Comparison of ENCODE assay signal across 13 cellular contexts in the genomic region with DNA sequence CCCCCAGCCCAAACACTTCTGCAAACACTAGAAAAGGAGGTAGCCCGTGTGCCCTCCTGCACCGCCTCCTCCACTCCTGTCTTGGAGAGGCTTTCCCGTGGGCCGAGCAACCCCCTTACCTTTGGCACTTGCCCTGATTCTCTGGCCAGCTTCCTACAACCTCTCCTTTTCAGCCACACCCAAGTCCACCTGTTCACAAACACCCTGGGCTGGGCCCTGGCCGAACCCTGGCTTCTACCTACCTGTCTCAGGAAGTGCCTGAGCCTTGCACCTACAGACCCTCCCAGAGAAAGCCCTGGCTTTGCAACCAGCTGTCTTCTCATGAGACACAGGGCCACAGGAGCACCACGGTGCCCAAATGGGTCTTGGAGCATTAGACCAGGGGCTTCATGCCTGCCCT. TPM values are rescaled to one million over a fixed set of nuclear protein-coding genes. Genes with fewer than 3 reads are reported as not detected.
DNase-seq lines count a peak whose midpoint lies in the region; ATAC-seq, FAIRE-seq and TF ChIP-seq lines count a peak whose summit lies in the region.
"Had no signal": no experiment of that assay in that cellular context is flagged by ENCODE, and none has a peak within 500 bp of the region (broad histone marks: within the 10 kb centered on the region; RNA-seq: fewer than 3 reads in every experiment).

No MANE protein-coding gene starts in this region.

- peak overlapping the region; percentile 53; the same call in 1 of the 2 replicates for H4K8ac ChIP-seq in H1 (ENCODE audit: extremely low read depth, insufficient read depth, low read length)

- H3K9me3 Mint-ChIP-seq in activated T-cell treated with anti-CD3 and anti-CD28 coated beads, Interleukin-2, amount 50 U/mL, for 72 hours: no peaks in the 10 kb centered on the region
- H3K9me3 Mint-ChIP-seq in stimulated activated naive B cell treated with anti-CD40 and anti-IgM and Interleukin-4, amounts not matched to agents 10 μg/mL and 1 μg/mL and 100 μg/mL, for 72 hours: no peaks in the 10 kb centered on the region

- no peaks in the 10 kb centered on the region for H3K79me1 ChIP-seq in H1 (ENCODE audit: low read depth, low read length)

- H2BK12ac ChIP-seq in H1 (ENCODE audit: low read depth, low read length): no peak overlapping the region

- no peak overlapping the region for H3K27ac Mint-ChIP-seq in activated T-cell treated with anti-CD3 and anti-CD28 coated beads, Interleukin-2, amount 50 U/mL, for 72 hours
- H3K27ac Mint-ChIP-seq in stimulated activated naive B cell treated with anti-CD40 and anti-IgM and Interleukin-4, amounts not matched to agents 10 μg/mL and 1 μg/mL and 100 μg/mL, for 72 hours: no peak overlapping the region

- H2BK20ac ChIP-seq in H1 (ENCODE audit: low read length): no peak overlapping the region

- H3K4me2 ChIP-seq in H1 (ENCODE audit: insufficient read depth in 1 of 2, low read depth in 2 of 2, low read length in 2 of 2): no peak overlapping the region; a peak in 1 of 4 replicates

- H3K18ac ChIP-seq in H1 (ENCODE audit: extremely low read depth, low read length): no peak overlapping the region

- peaks cover 19% of the 10 kb centered on the region; the same call in 1 of the 2 replicates for H3K23me2 ChIP-seq in H1 (ENCODE audit: low read depth, low read length)

- POLR2A ChIA-PET in H1 (lab: Charles Lee; ENCODE audit: partially characterized antibody): interaction anchor here (0.8 to 23.0 kb wide), 8 partner anchors 2 to 148 kb away, joined by 3 to 353 read pairs (median 27); a partner anchor contains a TSS

- no peak for TF ChIP-seq CTCF in H1 (IDR thresholded peaks at IDR 0.05; ENCODE audit: control extremely low read depth in 1 of 3, insufficient read depth in 1 of 3, low read depth in 1 of 3, low read length in 3 of 3)

- H2BK120ac ChIP-seq in H1 (replicated peaks; ENCODE audit: low read depth, low read length): no peak overlapping the region

- no peak for ATAC-seq in activated T-cell treated with anti-CD3 and anti-CD28 coated beads, Interleukin-2, amount 50 U/mL, for 72 hours (replicated peaks in 1 of 2)
- ATAC-seq in stimulated activated naive B cell treated with anti-CD40 and anti-IgM and Interleukin-4, amounts not matched to agents 10 μg/mL and 1 μg/mL and 100 μg/mL, for 72 hours (replicated peaks): no peak
- ATAC-seq: Right ventricle myocardium inferior had no signal

- no peaks in the 10 kb centered on the region for H3K27me3 Mint-ChIP-seq in activated T-cell treated with anti-CD3 and anti-CD28 coated beads, Interleukin-2, amount 50 U/mL, for 72 hours (ENCODE audit: low read depth)
- peaks cover 8 to 17% of the 10 kb centered on the region in 2 donors for H3K27me3 Mint-ChIP-seq in stimulated activated naive B cell treated with anti-CD40 and anti-IgM and Interleukin-4, amounts not matched to agents 10 μg/mL and 1 μg/mL and 100 μg/mL, for 72 hours

- H2BK15ac ChIP-seq in H1 (ENCODE audit: low read length): 0 out of 2 replicates have a peak overlapping the region, but pooled peaks have one; percentile 46

- H3K4me1 Mint-ChIP-seq in activated T-cell treated with anti-CD3 and anti-CD28 coated beads, Interleukin-2, amount 50 U/mL, for 72 hours (ENCODE audit: low read depth): peaks cover 29% of the 10 kb centered on the region
- peaks cover 23 to 56% of the 10 kb centered on the region in 2 donors for H3K4me1 Mint-ChIP-seq in stimulated activated naive B cell treated with anti-CD40 and anti-IgM and Interleukin-4, amounts not matched to agents 10 μg/mL and 1 μg/mL and 100 μg/mL, for 72 hours

- TF ChIP-seq EP300 in H1 (IDR thresholded peaks at IDR 0.05; ENCODE audit: borderline replicate concordance in 1 of 2, low read depth in 2 of 2, low read length in 2 of 2): no peak

- no peak overlapping the region for H3K14ac ChIP-seq in H1 (ENCODE audit: insufficient read length)

- H4K5ac ChIP-seq in H1 (ENCODE audit: insufficient read length, low read depth, low read length): no peak overlapping the region

- FAIRE-seq in H1 (lab: Jason Lieb, UNC): no peak
- FAIRE-seq: urothelium cell line had no signal

- H3K23ac ChIP-seq in H1 (ENCODE audit: insufficient read length): no peak overlapping the region

- H3K9ac ChIP-seq in H1 (replicated peaks in 1 of 4; ENCODE audit: extremely low read depth in 1 of 4, low read depth in 3 of 4, low read length in 3 of 4): no peak overlapping the region

- DNase-seq in activated T-cell treated with anti-CD3 and anti-CD28 coated beads, Interleukin-2, amount 50 U/mL, for 72 hours: no peak
- DNase-seq in activated T-cell treated with anti-CD3 and anti-CD28 coated beads, Interleukin-2, amount 50 U/mL, for 1 hour: no peak
- DNase-seq in H1 (ENCODE audit: low read depth in 1 of 2, low spot score in 2 of 2) (no peak), NCI-H526 (lab: John Stamatoyannopoulos, UW) (no peak), nucleus accumbens (lab: John Stamatoyannopoulos, UW) (no peak), dermis blood vessel endothelial cell (no peak)
- DNase-seq in stimulated activated naive B cell treated with anti-CD40 and anti-IgM and Interleukin-4, amounts not matched to agents 10 μg/mL and 1 μg/mL and 100 μg/mL, for 72 hours: no peak
- DNase-seq: cerebellar nuclear complex, MG63 had no signal

- H3K27me3 ChIP-seq in H1 (replicated peaks in 1 of 4; ENCODE audit: control insufficient read depth in 3 of 4, extremely low read depth in 1 of 4, insufficient read depth in 3 of 4, low read length in 3 of 4): peaks cover 0 to 35% (median 19%) of the 10 kb centered on the region in 4 experiments; a peak in 6 of 7 replicates
- H3K27me3 ChIP-seq: MG63 had no signal

- peaks cover 0 to 29% (median 19%) of the 10 kb centered on the region in 4 experiments; a peak in 5 of 7 replicates for H3K4me1 ChIP-seq in H1 (replicated peaks in 1 of 4; ENCODE audit: control insufficient read depth in 3 of 4, insufficient read depth in 4 of 4, low read length in 3 of 4)

- TF ChIP-seq RAD21 in H1 (IDR thresholded peaks at IDR 0.05 in 1 of 2, conservative IDR thresholded peaks at IDR 0.05 in 1 of 2; ENCODE audit: low read depth in 2 of 2, low read length in 2 of 2): no peak

- peaks cover 6 to 19% of the 10 kb centered on the region in 2 experiments for H4K20me1 ChIP-seq in H1 (replicated peaks in 1 of 2; ENCODE audit: control insufficient read depth in 1 of 2, insufficient read depth in 2 of 2, low read length in 2 of 2)

- no peak overlapping the region; the same call in 1 of the 2 replicates for H2BK5ac ChIP-seq in H1 (ENCODE audit: low read depth, low read length)

- H3K4me3 ChIP-seq in H1 (ENCODE audit: extremely low read depth in 1 of 4, insufficient read depth in 2 of 4, low read depth in 3 of 4, low read length in 4 of 4): no peak overlapping the region
- H3K4me3 ChIP-seq: MG63 had no signal

- 0 out of 2 replicates have a peak overlapping the region, but pooled peaks have one; percentile 4 for H2AK5ac ChIP-seq in H1 (ENCODE audit: low read depth, low read length)

- no peak overlapping the region for H3K4ac ChIP-seq in H1 (replicated peaks; ENCODE audit: insufficient read length, low read depth, low read length)

- no peaks in the 10 kb centered on the region for H3K36me3 Mint-ChIP-seq in activated T-cell treated with anti-CD3 and anti-CD28 coated beads, Interleukin-2, amount 50 U/mL, for 72 hours (ENCODE audit: insufficient read depth in 2 of 2)
- peaks cover 0 to 6% of the 10 kb centered on the region in 2 donors for H3K36me3 Mint-ChIP-seq in stimulated activated naive B cell treated with anti-CD40 and anti-IgM and Interleukin-4, amounts not matched to agents 10 μg/mL and 1 μg/mL and 100 μg/mL, for 72 hours

- CTCF ChIA-PET in H1 (lab: Charles Lee; ENCODE audit: partially characterized antibody): interaction anchor here (1.2 to 35.8 kb wide), 5 partner anchors 2 to 86 kb away, joined by 4 to 977 read pairs (median 424); a partner anchor contains a TSS

- peak overlapping the region; percentile 87 to 91 for H3K4me3 Mint-ChIP-seq in activated T-cell treated with anti-CD3 and anti-CD28 coated beads, Interleukin-2, amount 50 U/mL, for 72 hours
- peak overlapping the region; percentile 60 to 94 for H3K4me3 Mint-ChIP-seq in stimulated activated naive B cell treated with anti-CD40 and anti-IgM and Interleukin-4, amounts not matched to agents 10 μg/mL and 1 μg/mL and 100 μg/mL, for 72 hours

- no peak overlapping the region for H3K27ac ChIP-seq in H1 (ENCODE audit: low read depth, low read length)

- no peak overlapping the region for H4K91ac ChIP-seq in H1 (replicated peaks; ENCODE audit: insufficient read length, low read length)

- 89% methylated on average over 6 of the region's 6 CpGs; no CpG with 5 or more reads in 1 of the 2 experiments for WGBS in H1 (ENCODE audit: extremely low coverage in 1 of 2, insufficient coverage in 1 of 2, insufficient read length in 1 of 2, insufficient replicate concordance in 2 of 2, low coverage in 1 of 2, low lambda C conversion rate in 2 of 2, missing lambda C conversion rate in 1 of 2), 2 experiments

- no peak overlapping the region for H3K56ac ChIP-seq in H1 (replicated peaks; ENCODE audit: insufficient read length, low read depth, low read length)

- H2AFZ ChIP-seq in H1 (ENCODE audit: low read length): no peak overlapping the region

- no peaks in the 10 kb centered on the region for H3K79me2 ChIP-seq in H1 (ENCODE audit: control insufficient read depth in 1 of 2, insufficient read depth in 2 of 2, low read length in 2 of 2)

- H3K9me3 ChIP-seq in H1 (ENCODE audit: insufficient read depth in 2 of 2, low read depth in 1 of 2, low read length in 1 of 2): no peaks in the 10 kb centered on the region; a peak in 1 of 4 replicates
- H3K9me3 ChIP-seq: MG63 had no signal

- H3K36me3 ChIP-seq in H1 (ENCODE audit: control insufficient read depth in 2 of 4, insufficient read depth in 4 of 4, low read length in 3 of 4): peaks cover 0 to 6% (median 0%) of the 10 kb centered on the region in 4 experiments; a peak in 1 of 8 replicates

- TF ChIP-seq POLR2A in Raji (IDR thresholded peaks at IDR 0.05; ENCODE audit: insufficient read depth, low read depth, low read length): 0 out of 2 replicates have a peak, but pooled peaks have one; percentile 34
- TF ChIP-seq POLR2A in H1 (IDR thresholded peaks at IDR 0.05; ENCODE audit: control extremely low read depth in 1 of 2, low read depth in 2 of 2, low read length in 2 of 2): no peak

RNA-seq across cellular contexts. Expression of a gene that starts 2.0 kb away (rescaled TPM):
- 10 to 100 TPM; 36.4 to 36.9 TPM for total RNA-seq in activated T-cell treated with anti-CD3 and anti-CD28 coated beads, Interleukin-2, amount 50 U/mL, for 72 hours
- 26.5 and 31.8 TPM in 2 replicates for total RNA-seq in H1 (2021; fragmentation: NEBNext Ultra II Directional; extraction: Animal tissue kit (Norgen Biotek cat#: 25700))
- polyA plus RNA-seq in H1 (2011; rRNA removed): 26.6 and 50.3 TPM in 2 replicates
- 26.8 TPM for polyA plus RNA-seq in H1 (2011; cell fraction: cytosol; rRNA removed)
- 47.4 TPM for polyA plus RNA-seq in H1 (2011; cell fraction: nucleus; rRNA removed)
- polyA plus RNA-seq in H1 (2012, experiment 1 of 2): 5.3 to 19.7 TPM (median 15.5 TPM) in 4 replicates
- 9.2 TPM for polyA plus RNA-seq in H1 (2012, experiment 2 of 2)
- 26.3 TPM for polyA plus RNA-seq in H1 (2013, experiment 1 of 2)
- polyA plus RNA-seq in H1 (2013, experiment 2 of 2): 25.7 TPM
- polyA minus RNA-seq in H1 (2011; rRNA and poly(A)+ RNA removed): 0.66 and 1.2 TPM in 2 replicates
- 13.1 TPM for polyA minus RNA-seq in H1 (2011; cell fraction: cytosol; rRNA and poly(A)+ RNA removed)
- 15.1 TPM for polyA minus RNA-seq in H1 (2011; cell fraction: nucleus; rRNA and poly(A)+ RNA removed)
- 25.5 and 47.5 TPM in 2 replicates for total RNA-seq in dermis blood vessel endothelial cell

RNA-seq across cellular contexts. Expression of a gene that starts 4.0 kb away (rescaled TPM):
- total RNA-seq in activated T-cell treated with anti-CD3 and anti-CD28 coated beads, Interleukin-2, amount 50 U/mL, for 72 hours: 10 to 100 TPM; 11.1 to 11.7 TPM
- 18.7 and 19.1 TPM in 2 replicates for total RNA-seq in H1 (2021; fragmentation: NEBNext Ultra II Directional; extraction: Animal tissue kit (Norgen Biotek cat#: 25700))
- 25.8 and 43.4 TPM in 2 replicates for polyA plus RNA-seq in H1 (2011; rRNA removed)
- 39.6 TPM for polyA plus RNA-seq in H1 (2011; cell fraction: cytosol; rRNA removed)
- 64.1 TPM for polyA plus RNA-seq in H1 (2011; cell fraction: nucleus; rRNA removed)
- 7.7 to 23.1 TPM (median 19.6 TPM) in 4 replicates for polyA plus RNA-seq in H1 (2012, experiment 1 of 2)
- polyA plus RNA-seq in H1 (2012, experiment 2 of 2): 13.6 TPM
- 11.6 TPM for polyA plus RNA-seq in H1 (2013, experiment 1 of 2)
- 12.0 TPM for polyA plus RNA-seq in H1 (2013, experiment 2 of 2)
- 2.6 and 3.7 TPM in 2 replicates for polyA minus RNA-seq in H1 (2011; rRNA and poly(A)+ RNA removed)
- polyA minus RNA-seq in H1 (2011; cell fraction: cytosol; rRNA and poly(A)+ RNA removed): 10.6 TPM
- polyA minus RNA-seq in H1 (2011; cell fraction: nucleus; rRNA and poly(A)+ RNA removed): 13.7 TPM
- total RNA-seq in dermis blood vessel endothelial cell: 34.9 and 41.7 TPM in 2 replicates

RNA-seq across cellular contexts. Expression of a gene that starts 7.3 kb away (rescaled TPM):
- 1 to 10 TPM; 3.0 to 3.9 TPM for total RNA-seq in activated T-cell treated with anti-CD3 and anti-CD28 coated beads, Interleukin-2, amount 50 U/mL, for 72 hours
- 8.2 and 8.5 TPM in 2 replicates for total RNA-seq in H1 (2021; fragmentation: NEBNext Ultra II Directional; extraction: Animal tissue kit (Norgen Biotek cat#: 25700))
- polyA plus RNA-seq in H1 (2011; rRNA removed): 7.1 and 10.9 TPM in 2 replicates
- 9.8 TPM for polyA plus RNA-seq in H1 (2011; cell fraction: cytosol; rRNA removed)
- polyA plus RNA-seq in H1 (2011; cell fraction: nucleus; rRNA removed): 90.1 TPM
- 7.2 to 12.1 TPM (median 10.1 TPM) in 4 replicates for polyA plus RNA-seq in H1 (2012, experiment 1 of 2)
- polyA plus RNA-seq in H1 (2012, experiment 2 of 2): 4.7 TPM
- 6.5 TPM for polyA plus RNA-seq in H1 (2013, experiment 1 of 2)
- 6.2 TPM for polyA plus RNA-seq in H1 (2013, experiment 2 of 2)
- polyA minus RNA-seq in H1 (2011; rRNA and poly(A)+ RNA removed): 1.3 and 1.4 TPM in 2 replicates
- polyA minus RNA-seq in H1 (2011; cell fraction: cytosol; rRNA and poly(A)+ RNA removed): 2.9 TPM
- 14.3 TPM for polyA minus RNA-seq in H1 (2011; cell fraction: nucleus; rRNA and poly(A)+ RNA removed)
- 0.34 and 0.65 TPM in 2 replicates for total RNA-seq in dermis blood vessel endothelial cell
- total RNA-seq: skeletal muscle tissue had no signal

RNA-seq across cellular contexts. Expression of a gene that starts 8.0 kb away (rescaled TPM):
- 10 to 100 TPM; 11.4 to 17.6 TPM for total RNA-seq in activated T-cell treated with anti-CD3 and anti-CD28 coated beads, Interleukin-2, amount 50 U/mL, for 72 hours
- 23.1 and 26.6 TPM in 2 replicates for total RNA-seq in H1 (2021; fragmentation: NEBNext Ultra II Directional; extraction: Animal tissue kit (Norgen Biotek cat#: 25700))
- polyA plus RNA-seq in H1 (2011; rRNA removed): 26.9 and 41.5 TPM in 2 replicates
- 40.3 TPM for polyA plus RNA-seq in H1 (2011; cell fraction: cytosol; rRNA removed)
- polyA plus RNA-seq in H1 (2011; cell fraction: nucleus; rRNA removed): 107 TPM
- 12.3 to 24.7 TPM (median 23.4 TPM) in 4 replicates for polyA plus RNA-seq in H1 (2012, experiment 1 of 2)
- polyA plus RNA-seq in H1 (2012, experiment 2 of 2): 11.8 TPM
- polyA plus RNA-seq in H1 (2013, experiment 1 of 2): 12.5 TPM
- 14.3 TPM for polyA plus RNA-seq in H1 (2013, experiment 2 of 2)
- polyA minus RNA-seq in H1 (2011; rRNA and poly(A)+ RNA removed): 2.0 and 3.2 TPM in 2 replicates
- polyA minus RNA-seq in H1 (2011; cell fraction: cytosol; rRNA and poly(A)+ RNA removed): 12.3 TPM
- 15.1 TPM for polyA minus RNA-seq in H1 (2011; cell fraction: nucleus; rRNA and poly(A)+ RNA removed)
- 5.1 and 6.3 TPM in 2 replicates for total RNA-seq in dermis blood vessel endothelial cell

RNA-seq across cellular contexts. Expression of a gene that starts 13.3 kb away (rescaled TPM):
- total RNA-seq in activated T-cell treated with anti-CD3 and anti-CD28 coated beads, Interleukin-2, amount 50 U/mL, for 72 hours: 1 to 10 TPM; 8.8 TPM
- 10.3 and 12.5 TPM in 2 replicates for total RNA-seq in H1 (2021; fragmentation: NEBNext Ultra II Directional; extraction: Animal tissue kit (Norgen Biotek cat#: 25700))
- polyA plus RNA-seq in H1 (2011; rRNA removed): 12.8 and 21.9 TPM in 2 replicates
- 10.8 TPM for polyA plus RNA-seq in H1 (2011; cell fraction: cytosol; rRNA removed)
- polyA plus RNA-seq in H1 (2011; cell fraction: nucleus; rRNA removed): 15.2 TPM
- polyA plus RNA-seq in H1 (2012, experiment 1 of 2): 6.9 to 31.1 TPM (median 29.9 TPM) in 4 replicates
- polyA plus RNA-seq in H1 (2012, experiment 2 of 2): 7.1 TPM
- 15.8 TPM for polyA plus RNA-seq in H1 (2013, experiment 1 of 2)
- 14.3 TPM for polyA plus RNA-seq in H1 (2013, experiment 2 of 2)
- polyA minus RNA-seq in H1 (2011; rRNA and poly(A)+ RNA removed): 3.3 and 3.8 TPM in 2 replicates
- 10.3 TPM for polyA minus RNA-seq in H1 (2011; cell fraction: cytosol; rRNA and poly(A)+ RNA removed)
- polyA minus RNA-seq in H1 (2011; cell fraction: nucleus; rRNA and poly(A)+ RNA removed): 7.1 TPM
- total RNA-seq in dermis blood vessel endothelial cell: 0.05 TPM in 1 of 2 replicates, not detected in the other
- total RNA-seq: Right ventricle myocardium inferior, skeletal muscle tissue had no signal
